ENCODE assay signal across 1 cellular context in genomic region chr15:40941078-40941527, GRCh38.
TF ChIP-seq lines count a peak whose summit lies in the region.

No MANE protein-coding gene starts in this region.

TF ChIP-seq in GM23338, 12 proteins besides CTCF, POLR2A, EP300 and RAD21 (continued from another document):
- TF ChIP-seq ZNF331 (CRISPR knock-in tag; IDR thresholded peaks at IDR 0.05; ENCODE audit: low read depth) = no peak
- TF ChIP-seq REST (IDR thresholded peaks at IDR 0.05; ENCODE audit: unreplicated experiment) = no peak
TF ChIP-seq in GM23338: peak in this region for 0.
